8 cellular contexts compared by ENCODE assay signal in the genomic region with DNA sequence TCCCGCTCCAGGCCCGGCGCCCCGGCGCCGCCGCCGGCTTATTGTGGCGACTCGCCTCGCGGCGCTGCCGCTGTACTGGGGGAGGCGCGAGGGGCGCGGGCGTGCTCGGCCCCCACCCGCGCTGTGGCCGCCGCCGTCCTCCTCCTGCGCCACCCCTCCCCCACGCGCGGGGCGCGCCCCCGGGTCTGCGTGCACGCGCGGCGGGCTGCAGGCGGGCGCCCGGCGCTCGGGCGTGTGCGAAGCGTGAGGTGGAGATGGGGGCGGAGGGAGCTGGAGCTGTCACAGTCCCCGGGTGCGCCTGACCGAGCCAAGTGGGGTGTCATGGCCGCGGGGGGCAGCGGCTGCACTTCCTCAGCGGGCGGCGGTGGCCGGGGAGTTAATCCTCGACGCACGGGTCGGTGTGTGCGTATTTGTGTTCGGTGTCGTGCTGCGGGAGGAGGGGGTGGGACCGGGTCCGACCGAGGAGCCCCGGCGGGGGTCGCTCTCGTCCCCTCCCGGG. TPM values are rescaled to one million over a fixed set of nuclear protein-coding genes. Genes with fewer than 3 reads are reported as not detected.
DNase-seq lines count a peak whose midpoint lies in the region; ATAC-seq and TF ChIP-seq lines count a peak whose summit lies in the region.

No MANE protein-coding gene starts in this region.

- peak overlapping the region; percentile 87 to 90 for H3K4me3 Mint-ChIP-seq in CD14-positive monocyte

- H3K4me3 ChIP-seq in NT2/D1 (ENCODE audit: insufficient read length, low read depth) (peak overlapping the region; percentile 64), epithelial cell of proximal tubule (ENCODE audit: low read depth, low read length) (peak overlapping the region; percentile 83)

- no peaks in the 10 kb centered on the region for H3K27me3 ChIP-seq in NT2/D1 (ENCODE audit: insufficient read depth, insufficient read length)

- peak; percentile 92 for DNase-seq in CD14-positive monocyte (ENCODE audit: low spot score)
- peak; percentile 88 for DNase-seq in GM19238 (ENCODE audit: insufficient read length, low spot score)
- DNase-seq in NT2/D1 (ENCODE audit: low read depth, low spot score): peak; percentile 23
- DNase-seq in activated T-cell treated with anti-CD3 and anti-CD28 coated beads for 24 hours (ENCODE audit: low read depth): peak; percentile 81
- DNase-seq in epithelial cell of proximal tubule (ENCODE audit: low read depth): no peak
- DNase-seq in mucosa of gallbladder (ENCODE audit: low spot score): peak; percentile 85
- DNase-seq in stimulated activated CD8-positive, alpha-beta memory T cell treated with anti-CD3 and anti-CD28 coated beads, Interleukin-4, amount 100 ng/mL, for 1 hour (ENCODE audit: low read depth in 2 of 2, low spot score in 1 of 2): peak; percentile 60 to 75

- peak overlapping the region; percentile 76 to 96 (median 90) for H3K27ac Mint-ChIP-seq in CD14-positive monocyte

- H3K36me3 Mint-ChIP-seq in CD14-positive monocyte: peaks cover 0 to 7% of the 10 kb centered on the region in 2 donors

- no peaks in the 10 kb centered on the region for H3K9me3 ChIP-seq in NT2/D1 (ENCODE audit: insufficient read depth, low read length)

- TF ChIP-seq CTCF in CD14-positive monocyte (IDR thresholded peaks at IDR 0.05): no peak
- no peak for TF ChIP-seq CTCF in epithelial cell of proximal tubule (conservative IDR thresholded peaks at IDR 0.05; ENCODE audit: low read depth, low read length)

- H3K9me3 Mint-ChIP-seq in CD14-positive monocyte: peaks cover 0 to 1% (median 0%) of the 10 kb centered on the region in 7 donors

- intact Hi-C loops in CD14-positive monocyte (cut with micrococcal nuclease): loop anchor here (5.0 kb wide), 3 partner anchors 65 to 190 kb away; no protein-coding TSS in a partner anchor

- H3K4me1 ChIP-seq in NT2/D1 (ENCODE audit: insufficient read depth, insufficient read length): no peaks in the 10 kb centered on the region

- no peaks in the 10 kb centered on the region for H3K36me3 ChIP-seq in NT2/D1 (ENCODE audit: insufficient read depth, insufficient read length, low read length)

- peaks cover 52% of the 10 kb centered on the region for H3K4me1 Mint-ChIP-seq in CD14-positive monocyte

- H3K9ac ChIP-seq in NT2/D1 (ENCODE audit: insufficient read length, low read depth): peak overlapping the region; percentile 83

- peaks cover 0 to 2% (median 0%) of the 10 kb centered on the region in 3 donors for H3K27me3 Mint-ChIP-seq in CD14-positive monocyte (ENCODE audit: low read depth in 3 of 3)

- ATAC-seq in HG03378 (IDR thresholded peaks at IDR 0.05; ENCODE audit: unreplicated experiment): peak; percentile 48

RNA-seq across cellular contexts. Expression of a gene that starts 0.7 kb away (rescaled TPM):
- polyA plus RNA-seq in CD14-positive monocyte: 10 to 100 TPM in 1 of 2 donors, 1 to 10 TPM in 1; 10.0 to 11.8 TPM
- total RNA-seq in epithelial cell of proximal tubule (10.4 and 17.2 TPM in 2 replicates), mucosa of gallbladder (56.0 TPM)
